ENCODE assay signal across 37 cellular contexts in the genomic region with DNA sequence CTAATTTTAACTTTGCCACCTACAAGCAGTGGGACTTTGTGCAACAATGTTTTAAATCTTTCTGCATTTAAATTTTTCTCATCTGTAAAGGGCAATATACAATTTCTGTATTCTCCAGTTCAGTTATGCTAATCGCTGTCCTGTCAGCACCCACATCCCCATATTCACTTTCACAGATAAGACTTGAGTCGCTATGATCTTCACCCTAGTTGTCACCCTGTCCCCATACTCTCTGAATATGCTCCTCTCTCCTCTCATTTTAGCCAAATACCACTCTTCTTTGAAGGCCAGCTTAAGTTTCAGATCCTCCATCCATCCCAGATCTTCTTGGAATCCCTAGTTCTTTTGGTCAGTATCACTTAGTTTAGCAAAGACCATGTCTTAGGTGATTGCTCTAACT.
"Had no signal": no experiment of that assay in that cellular context is flagged by ENCODE, and none has a peak within 500 bp of the region (broad histone marks: within the 10 kb centered on the region; RNA-seq: fewer than 3 reads in every experiment).

No MANE protein-coding gene starts in this region.

- H3K9me3 ChIP-seq: ascending aorta, colonic mucosa had no signal

- FAIRE-seq: bronchial epithelial cell had no signal

- H3K4me3 Mint-ChIP-seq: activated CD4-positive, alpha-beta memory T cell treated with anti-CD3 and anti-CD28 coated beads, Interleukin-2, amount 10 ng/mL, durations not matched to agents 7 days and 5 days; activated CD4-positive, alpha-beta T cell treated with anti-CD3 and anti-CD28 coated beads for 36 hours; activated CD4-positive, alpha-beta T cell treated with anti-CD3 and anti-CD28 coated beads, Interleukin-2, amount 10 ng/mL, durations not matched to agents 7 days and 5 days; activated CD8-positive, alpha-beta memory T cell treated with anti-CD3 and anti-CD28 coated beads, Interleukin-2, amount 10 ng/mL, durations not matched to agents 7 days and 5 days; activated CD8-positive, alpha-beta T cell treated with anti-CD3 and anti-CD28 coated beads, Interleukin-2, amount 10 ng/mL, durations not matched to agents 7 days and 5 days; activated naive CD4-positive, alpha-beta T cell treated with anti-CD3 and anti-CD28 coated beads, Interleukin-2, amount 10 ng/mL, durations not matched to agents 7 days and 5 days; activated naive CD4-positive, alpha-beta T cell treated with anti-CD3 and anti-CD28 coated beads, Interleukin-2, amount 50 U/mL, for 24 hours; activated naive CD8-positive, alpha-beta T cell; activated naive CD8-positive, alpha-beta T cell treated with anti-CD3 and anti-CD28 coated beads, Interleukin-2, amount 10 ng/mL, durations not matched to agents 7 days and 5 days; activated naive CD8-positive, alpha-beta T cell treated with anti-CD3 and anti-CD28 coated beads, Interleukin-2, amount 50 U/mL, for 24 hours; activated T-cell treated with anti-CD3 and anti-CD28 coated beads, Interleukin-2, amount 50 U/mL, for 24 hours; brain; central memory CD8-positive, alpha-beta T cell; T-helper 2 cell treated with Interferon-gamma antibody and Interleukin-4, amounts not matched to agents 5 μg/mL and 100 μg/mL, for 36 hours had no signal

- H3K4me1 ChIP-seq: colonic mucosa had no signal

- H3K27me3 Mint-ChIP-seq: activated naive CD4-positive, alpha-beta T cell treated with anti-CD3 and anti-CD28 coated beads, Interleukin-2, amount 10 ng/mL, durations not matched to agents 7 days and 5 days; activated naive CD4-positive, alpha-beta T cell treated with anti-CD3 and anti-CD28 coated beads, Interleukin-2, amount 50 U/mL, for 24 hours; activated naive CD8-positive, alpha-beta T cell treated with anti-CD3 and anti-CD28 coated beads, Interleukin-2, amount 50 U/mL, for 24 hours; central memory CD8-positive, alpha-beta T cell had no signal

- H3K36me3 ChIP-seq: ascending aorta, cardiac muscle cell, colonic mucosa had no signal

- H3K9me3 Mint-ChIP-seq: activated CD4-positive, alpha-beta memory T cell treated with anti-CD3 and anti-CD28 coated beads, Interleukin-2, amount 10 ng/mL, durations not matched to agents 7 days and 5 days; activated CD4-positive, alpha-beta T cell treated with anti-CD3 and anti-CD28 coated beads, Interleukin-2, amount 10 ng/mL, durations not matched to agents 7 days and 5 days; activated naive CD4-positive, alpha-beta T cell treated with anti-CD3 and anti-CD28 coated beads, Interleukin-2, amount 10 ng/mL, durations not matched to agents 7 days and 5 days; activated naive CD4-positive, alpha-beta T cell treated with anti-CD3 and anti-CD28 coated beads, Interleukin-2, amount 50 U/mL, for 24 hours; activated naive CD8-positive, alpha-beta T cell treated with anti-CD3 and anti-CD28 coated beads, Interleukin-2, amount 10 ng/mL, durations not matched to agents 7 days and 5 days; activated naive CD8-positive, alpha-beta T cell treated with anti-CD3 and anti-CD28 coated beads, Interleukin-2, amount 50 U/mL, for 24 hours; activated T-cell treated with anti-CD3 and anti-CD28 coated beads, Interleukin-2, amount 50 U/mL, for 24 hours; activated T-helper 2 cell treated with anti-CD3 and anti-CD28 coated beads, Interferon-gamma antibody, Interleukin-2, Interleukin-4, amounts not matched to agents 10 μg/mL and 5 μg/mL and 100 μg/mL, durations not matched to agents 14 hours and 24 hours and 36 hours; brain; central memory CD8-positive, alpha-beta T cell; T-helper 2 cell treated with Interferon-gamma antibody and Interleukin-4, amounts not matched to agents 5 μg/mL and 100 μg/mL, for 36 hours had no signal

- H3K27ac Mint-ChIP-seq: activated CD4-positive, alpha-beta memory T cell treated with anti-CD3 and anti-CD28 coated beads, Interleukin-2, amount 10 ng/mL, durations not matched to agents 7 days and 5 days; activated CD4-positive, alpha-beta T cell treated with anti-CD3 and anti-CD28 coated beads for 36 hours; activated CD4-positive, alpha-beta T cell treated with anti-CD3 and anti-CD28 coated beads, Interleukin-2, amount 10 ng/mL, durations not matched to agents 7 days and 5 days; activated CD8-positive, alpha-beta memory T cell treated with anti-CD3 and anti-CD28 coated beads, Interleukin-2, amount 10 ng/mL, durations not matched to agents 7 days and 5 days; activated CD8-positive, alpha-beta T cell treated with anti-CD3 and anti-CD28 coated beads, Interleukin-2, amount 10 ng/mL, durations not matched to agents 7 days and 5 days; activated naive CD4-positive, alpha-beta T cell treated with anti-CD3 and anti-CD28 coated beads, Interleukin-2, amount 10 ng/mL, durations not matched to agents 7 days and 5 days; activated naive CD4-positive, alpha-beta T cell treated with anti-CD3 and anti-CD28 coated beads, Interleukin-2, amount 50 U/mL, for 24 hours; activated naive CD8-positive, alpha-beta T cell; activated naive CD8-positive, alpha-beta T cell treated with anti-CD3 and anti-CD28 coated beads, Interleukin-2, amount 10 ng/mL, durations not matched to agents 7 days and 5 days; activated naive CD8-positive, alpha-beta T cell treated with anti-CD3 and anti-CD28 coated beads, Interleukin-2, amount 50 U/mL, for 24 hours; activated T-cell treated with anti-CD3 and anti-CD28 coated beads, Interleukin-2, amount 50 U/mL, for 24 hours; activated T-helper 2 cell treated with anti-CD3 and anti-CD28 coated beads, Interferon-gamma antibody, Interleukin-2, Interleukin-4, amounts not matched to agents 10 μg/mL and 5 μg/mL and 100 μg/mL, durations not matched to agents 14 hours and 24 hours and 36 hours; brain; T-helper 2 cell treated with Interferon-gamma antibody and Interleukin-4, amounts not matched to agents 5 μg/mL and 100 μg/mL, for 36 hours had no signal

- H3K36me3 Mint-ChIP-seq: activated CD8-positive, alpha-beta memory T cell treated with anti-CD3 and anti-CD28 coated beads, Interleukin-2, amount 10 ng/mL, durations not matched to agents 7 days and 5 days; activated naive CD4-positive, alpha-beta T cell treated with anti-CD3 and anti-CD28 coated beads, Interleukin-2, amount 10 ng/mL, durations not matched to agents 7 days and 5 days; activated naive CD4-positive, alpha-beta T cell treated with anti-CD3 and anti-CD28 coated beads, Interleukin-2, amount 50 U/mL, for 24 hours; activated naive CD8-positive, alpha-beta T cell; activated naive CD8-positive, alpha-beta T cell treated with anti-CD3 and anti-CD28 coated beads, Interleukin-2, amount 10 ng/mL, durations not matched to agents 7 days and 5 days; brain had no signal

- H3K4me1 Mint-ChIP-seq: activated CD4-positive, alpha-beta memory T cell treated with anti-CD3 and anti-CD28 coated beads, Interleukin-2, amount 10 ng/mL, durations not matched to agents 7 days and 5 days; activated CD4-positive, alpha-beta T cell treated with anti-CD3 and anti-CD28 coated beads for 36 hours; activated CD4-positive, alpha-beta T cell treated with anti-CD3 and anti-CD28 coated beads, Interleukin-2, amount 10 ng/mL, durations not matched to agents 7 days and 5 days; activated CD8-positive, alpha-beta memory T cell treated with anti-CD3 and anti-CD28 coated beads, Interleukin-2, amount 10 ng/mL, durations not matched to agents 7 days and 5 days; activated naive CD4-positive, alpha-beta T cell treated with anti-CD3 and anti-CD28 coated beads, Interleukin-2, amount 10 ng/mL, durations not matched to agents 7 days and 5 days; activated naive CD4-positive, alpha-beta T cell treated with anti-CD3 and anti-CD28 coated beads, Interleukin-2, amount 50 U/mL, for 24 hours; activated naive CD8-positive, alpha-beta T cell treated with anti-CD3 and anti-CD28 coated beads, Interleukin-2, amount 10 ng/mL, durations not matched to agents 7 days and 5 days; activated naive CD8-positive, alpha-beta T cell treated with anti-CD3 and anti-CD28 coated beads, Interleukin-2, amount 50 U/mL, for 24 hours; central memory CD8-positive, alpha-beta T cell had no signal

- H3K27ac ChIP-seq: ascending aorta, cardiac muscle cell, colonic mucosa, VCaP had no signal

- DNase-seq: activated CD4-positive, alpha-beta memory T cell treated with anti-CD3 and anti-CD28 coated beads, Interleukin-2, amount 10 ng/mL, durations not matched to agents 7 days and 5 days; activated CD4-positive, alpha-beta T cell treated with anti-CD3 and anti-CD28 coated beads for 1 hour; activated CD4-positive, alpha-beta T cell treated with anti-CD3 and anti-CD28 coated beads for 36 hours; activated CD4-positive, alpha-beta T cell treated with anti-CD3 and anti-CD28 coated beads for 48 hours; activated CD4-positive, alpha-beta T cell treated with anti-CD3 and anti-CD28 coated beads, Interleukin-2, amount 10 ng/mL, durations not matched to agents 7 days and 5 days; activated CD4-positive, alpha-beta T cell treated with anti-CD3 and anti-CD28 coated beads, Interleukin-2, amount 50 U/mL, for 48 hours; activated CD4-positive, CD25-positive, alpha-beta regulatory T cell; activated CD8-positive, alpha-beta memory T cell treated with anti-CD3 and anti-CD28 coated beads for 24 hours; activated CD8-positive, alpha-beta memory T cell treated with anti-CD3 and anti-CD28 coated beads, Interleukin-2, amount 10 ng/mL, durations not matched to agents 7 days and 5 days; activated CD8-positive, alpha-beta memory T cell treated with anti-CD3 and anti-CD28 coated beads, Interleukin-2, amount 50 U/mL, for 48 hours; activated CD8-positive, alpha-beta T cell treated with anti-CD3 and anti-CD28 coated beads, Interleukin-2, amount 10 ng/mL, durations not matched to agents 7 days and 5 days; activated effector memory CD4-positive, alpha-beta T cell treated with Interleukin-2 at 50 U/mL for 16 hours; activated gamma-delta T cell; activated naive CD4-positive, alpha-beta T cell treated with anti-CD3 and anti-CD28 coated beads, Interleukin-2, amount 10 ng/mL, durations not matched to agents 7 days and 5 days; activated naive CD4-positive, alpha-beta T cell treated with Interleukin-2 at 50 U/mL for 16 hours; activated naive CD8-positive, alpha-beta T cell treated with anti-CD3 and anti-CD28 coated beads, Interleukin-2, amount 10 ng/mL, durations not matched to agents 7 days and 5 days; activated naive CD8-positive, alpha-beta T cell treated with anti-CD3 and anti-CD28 coated beads, Interleukin-2, amount 50 U/mL, for 24 hours; activated T-cell treated with anti-CD3 and anti-CD28 coated beads, Interleukin-2, amount 50 U/mL, for 24 hours; activated T-cell treated with anti-CD3 and anti-CD28 coated beads, Interleukin-2, amount 50 U/mL, for 48 hours; amygdala; anterior cingulate cortex; caudate nucleus; cerebellar nuclear complex; colonic mucosa; T-helper 2 cell; T-helper 9 cell had no signal

- H3K27me3 ChIP-seq: ascending aorta, cardiac muscle cell, colonic mucosa had no signal

- ATAC-seq: activated CD4-positive, alpha-beta T cell treated with anti-CD3 and anti-CD28 coated beads for 36 hours; activated CD4-positive, CD25-positive, alpha-beta regulatory T cell treated with anti-CD3 and anti-CD28 coated beads, Interleukin-2, amount 50 U/mL, for 24 hours; activated CD8-positive, alpha-beta memory T cell treated with anti-CD3 and anti-CD28 coated beads, Interleukin-2, amount 10 ng/mL, durations not matched to agents 7 days and 5 days; activated CD8-positive, alpha-beta T cell treated with anti-CD3 and anti-CD28 coated beads, Interleukin-2, amount 10 ng/mL, durations not matched to agents 7 days and 5 days; activated naive CD8-positive, alpha-beta T cell treated with anti-CD3 and anti-CD28 coated beads, Interleukin-2, amount 50 U/mL, for 24 hours had no signal

- H3K4me3 ChIP-seq: ascending aorta, cardiac muscle cell, colonic mucosa had no signal
